In the genomic region with DNA sequence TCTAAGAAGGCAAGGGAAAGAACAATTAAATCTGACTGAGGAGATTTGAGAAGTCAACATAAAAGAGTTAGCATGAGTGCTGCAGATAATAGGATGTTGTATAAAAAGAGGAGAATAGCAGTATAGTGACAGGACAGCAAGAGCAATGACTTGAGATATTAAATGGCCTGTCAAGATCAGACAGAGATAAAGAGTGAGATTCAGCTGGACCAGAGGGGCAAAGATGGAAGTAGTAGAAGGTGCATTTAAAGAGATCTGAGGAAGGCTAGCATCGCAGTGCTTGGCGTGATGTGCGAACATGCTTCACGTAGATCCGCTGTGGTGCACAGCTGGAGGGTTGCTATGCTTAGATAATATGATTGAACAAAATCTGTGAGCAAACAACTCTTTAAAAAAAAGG, we compare ENCODE assay signal across 21 cellular contexts.
DNase-seq lines count a peak whose midpoint lies in the region; TF ChIP-seq lines count a peak whose summit lies in the region.
"Had no signal": no experiment of that assay in that cellular context is flagged by ENCODE, and none has a peak within 500 bp of the region (broad histone marks: within the 10 kb centered on the region; RNA-seq: fewer than 3 reads in every experiment).

No MANE protein-coding gene starts in this region.

- in situ Hi-C loops in mammary epithelial cell (cut with MboI; ENCODE audit: low sequenced_read_pairs in 2 of 2), result no loop called here

- H3K4me2 ChIP-seq in mammary epithelial cell (ENCODE audit: insufficient read depth, low read depth, low read length), result no peak overlapping the region

- WGBS in sigmoid colon, 2 donors, result 86 to 90% methylated on average over 5 of the region's 5 CpGs
- 91% methylated on average over 5 of the region's 5 CpGs for WGBS in mammary epithelial cell (ENCODE audit: low coverage, missing lambda C conversion rate)

- H3K9ac ChIP-seq in mammary epithelial cell (ENCODE audit: insufficient read depth, low read length), result no peak overlapping the region

- H3K4me3 ChIP-seq in sigmoid colon (no peak overlapping the region), mammary epithelial cell (replicated peaks in 1 of 3; ENCODE audit: insufficient read depth in 1 of 3, low read depth in 2 of 3, low read length in 3 of 3) (no peak overlapping the region)

- no peak overlapping the region for H3K27ac ChIP-seq in sigmoid colon
- H3K27ac ChIP-seq in mammary epithelial cell (ENCODE audit: insufficient read depth, low read depth, low read length), result no peak overlapping the region
- H3K27ac ChIP-seq: 22Rv1, C4-2B, HL-60 had no signal

- peak; percentile 76 for DNase-seq in NCI-H1092 treated with DMSO at 0.1 percent for 48 hours (lab: John Stamatoyannopoulos, UW)
- DNase-seq in NCI-H1092 (lab: John Stamatoyannopoulos, UW), result no peak
- DNase-seq in COLO668 (lab: John Stamatoyannopoulos, UW; ENCODE audit: unreplicated experiment), result peak; percentile 17
- DNase-seq in NCI-H345 (lab: John Stamatoyannopoulos, UW), result peak; percentile 29
- peak; percentile 81 for DNase-seq in SHP77 treated with DMSO at 0.1 percent for 48 hours (lab: John Stamatoyannopoulos, UW)
- no peak for DNase-seq in SW 1271 (lab: John Stamatoyannopoulos, UW)
- no peak for DNase-seq in sigmoid colon
- no peak for DNase-seq in mammary epithelial cell
- DNase-seq: CD8-positive, alpha-beta T cell; DMS 273 treated with DMSO at 0.1 percent for 48 hours; NCI-H1048; NCI-H1436; NCI-H2171; NCI-H226; NCI-H526; RPMI8226; SIG-M5; T-cell had no signal

- no TSS peak for BruUV-seq in mammary epithelial cell (replicated peaks; lab: Mats Ljungman, UMichigan)

- CTCF ChIA-PET in mammary epithelial cell (lab: Charles Lee; ENCODE audit: low non-redundant PET), result no interaction called here

- TF ChIP-seq CTCF in sigmoid colon (IDR thresholded peaks at IDR 0.05) (no peak), mammary epithelial cell (conservative IDR thresholded peaks at IDR 0.05 in 1 of 2, IDR thresholded peaks at IDR 0.05 in 1 of 2; ENCODE audit: extremely low read depth in 1 of 2, insufficient read depth in 1 of 2, low read depth in 1 of 2, low read length in 2 of 2) (no peak)

- H2AFZ ChIP-seq in mammary epithelial cell (ENCODE audit: low read depth, low read length), result no peak overlapping the region

- H3K9me3 ChIP-seq in sigmoid colon, result no peaks in the 10 kb centered on the region
- H3K9me3 ChIP-seq in mammary epithelial cell (replicated peaks; ENCODE audit: insufficient read depth, low read length), result no peaks in the 10 kb centered on the region

- H3K79me2 ChIP-seq in mammary epithelial cell (ENCODE audit: insufficient read depth, low read length), result no peaks in the 10 kb centered on the region

- H3K27me3 ChIP-seq in sigmoid colon (no peaks in the 10 kb centered on the region), mammary epithelial cell (ENCODE audit: insufficient read depth, low read length) (no peaks in the 10 kb centered on the region)

- TF ChIP-seq EP300 in sigmoid colon (IDR thresholded peaks at IDR 0.05), result no peak

- H3K4me1 ChIP-seq in sigmoid colon (no peaks in the 10 kb centered on the region), mammary epithelial cell (ENCODE audit: insufficient read depth, low read length) (no peaks in the 10 kb centered on the region)

- no peak for TF ChIP-seq POLR2A in sigmoid colon (IDR thresholded peaks at IDR 0.05)

- H3K36me3 ChIP-seq in sigmoid colon (no peaks in the 10 kb centered on the region), mammary epithelial cell (ENCODE audit: insufficient read depth, low read length) (no peaks in the 10 kb centered on the region)

- intact Hi-C loops in sigmoid colon (cut with DNase I), result no loop called here
- intact Hi-C loops in mammary epithelial cell (cut with micrococcal nuclease), result no loop called here

- no peaks in the 10 kb centered on the region for H4K20me1 ChIP-seq in mammary epithelial cell (ENCODE audit: insufficient read depth, low read length)

- dilution Hi-C loops in mammary epithelial cell (cut with HindIII; ENCODE audit: low sequenced_read_pairs), result no loop called here

Comparison
In these comparisons a context has a peak if more than half of its experiments do, and no peak if none do; other contexts are left out.
1. DNase-seq: peak in NCI-H1092 treated with DMSO at 0.1 percent for 48 hours (single experiment), COLO668 (single experiment), NCI-H345 (single experiment) and SHP77 treated with DMSO at 0.1 percent for 48 hours (single experiment); none in NCI-H1092 (single experiment), SW 1271 (0 of 2), sigmoid colon (single experiment) and mammary epithelial cell (single experiment).